In the genomic region with DNA sequence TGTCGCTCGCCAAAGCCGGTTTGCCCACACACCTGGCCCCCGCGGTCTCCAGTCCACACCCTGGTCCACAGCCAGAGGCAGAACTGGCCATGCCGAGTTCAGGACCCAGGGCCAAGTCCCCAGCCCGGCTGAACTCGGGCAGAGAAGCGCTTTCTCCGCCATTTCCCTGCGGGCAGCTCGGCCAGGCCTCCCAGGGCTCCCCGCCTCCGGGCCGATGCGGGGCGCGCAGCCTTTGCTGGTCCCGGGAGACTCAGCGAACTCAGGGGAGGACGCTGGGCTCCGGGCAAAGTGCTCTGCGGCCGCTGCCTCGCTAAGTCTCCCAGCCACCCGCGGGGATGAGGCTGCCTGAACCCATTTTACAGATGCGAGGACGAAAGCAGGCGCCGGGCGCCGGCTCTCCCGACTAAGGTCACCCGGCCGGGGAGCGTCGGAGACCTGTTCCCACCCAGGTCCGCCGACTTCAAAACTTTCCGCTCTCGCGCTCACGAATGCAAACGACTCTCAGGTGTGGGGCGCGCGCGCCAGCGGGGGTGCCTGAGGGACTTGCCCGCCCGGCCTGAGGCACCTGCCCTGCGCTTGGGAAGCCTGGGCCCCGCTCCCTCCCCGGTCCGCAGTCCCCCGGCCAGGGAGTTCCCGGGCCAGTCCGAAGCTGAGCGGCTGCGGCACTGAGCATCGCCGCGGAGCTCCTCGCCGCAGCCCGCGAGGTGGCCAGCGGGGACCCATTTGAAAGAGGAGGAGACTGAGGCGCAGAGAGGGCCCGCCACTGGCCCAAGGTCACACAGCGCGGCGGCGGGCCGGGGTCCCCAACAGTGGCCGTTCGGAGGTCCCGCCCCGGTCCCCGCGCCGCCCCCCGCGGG, we compare ENCODE assay signal across 8 cellular contexts. TPM values are rescaled to one million over a fixed set of nuclear protein-coding genes. Genes with fewer than 3 reads are reported as not detected.
DNase-seq lines count a peak whose midpoint lies in the region; ATAC-seq and TF ChIP-seq lines count a peak whose summit lies in the region.

No MANE protein-coding gene starts in this region.

- H3K27me3 Mint-ChIP-seq in CD8-positive, alpha-beta T cell (ENCODE audit: low read depth): peaks cover 9% of the 10 kb centered on the region

- H3K27me3 ChIP-seq in CD8-positive, alpha-beta T cell (ENCODE audit: insufficient read depth, low read length): peaks cover 3% of the 10 kb centered on the region
- peaks cover 32% of the 10 kb centered on the region for H3K27me3 ChIP-seq in left ventricle myocardium inferior (ENCODE audit: low read depth)
- peaks cover 81% of the 10 kb centered on the region for H3K27me3 ChIP-seq in skeletal muscle satellite cell (ENCODE audit: control insufficient read depth, insufficient read depth, low read length)

- intact Hi-C loops in CD8-positive, alpha-beta T cell (cut with DNase I, micrococcal nuclease): no loop called here
- intact Hi-C loops in left ventricle myocardium inferior (cut with micrococcal nuclease): no loop called here

- TF ChIP-seq CTCF in CD8-positive, alpha-beta T cell (IDR thresholded peaks at IDR 0.05): no peak
- TF ChIP-seq CTCF in GM20000 (IDR thresholded peaks at IDR 0.05; ENCODE audit: extremely low read depth, missing control alignments) (no peak), left ventricle myocardium inferior (IDR thresholded peaks at IDR 0.05; ENCODE audit: borderline replicate concordance) (no peak)

- peak overlapping the region; percentile 80 for H3K4me3 Mint-ChIP-seq in CD8-positive, alpha-beta T cell

- peak in 4 of 7 experiments; percentile 9 to 51 (median 22) for DNase-seq in CD8-positive, alpha-beta T cell
- DNase-seq in GM20000 (ENCODE audit: low spot score) (peak; percentile 69), left ventricle myocardium inferior (no peak), NOMO-1 treated with dmso at 0.1 percent for 144 hours (lab: John Stamatoyannopoulos, UW; ENCODE audit: unreplicated experiment) (no peak), DMS79 treated with DMSO at 0.1 percent for 48 hours (lab: John Stamatoyannopoulos, UW) (no peak)
- peak; percentile 78 for DNase-seq in activated CD8-positive, alpha-beta memory T cell treated with anti-CD3 and anti-CD28 coated beads, Interleukin-2, amount 50 U/mL, for 48 hours

- no peaks in the 10 kb centered on the region for H3K9me3 Mint-ChIP-seq in CD8-positive, alpha-beta T cell

- no peak overlapping the region for H3K27ac Mint-ChIP-seq in CD8-positive, alpha-beta T cell

- no peaks in the 10 kb centered on the region for H3K36me3 Mint-ChIP-seq in CD8-positive, alpha-beta T cell

- H3K4me1 ChIP-seq in CD8-positive, alpha-beta T cell (ENCODE audit: insufficient read depth, low read length): peaks cover 14% of the 10 kb centered on the region
- H3K4me1 ChIP-seq in left ventricle myocardium inferior (peaks cover 70% of the 10 kb centered on the region), skeletal muscle satellite cell (ENCODE audit: control insufficient read depth, insufficient read depth, low read length) (no peaks in the 10 kb centered on the region)

- H3K4me1 Mint-ChIP-seq in CD8-positive, alpha-beta T cell (ENCODE audit: low read depth): peaks cover 14% of the 10 kb centered on the region

- peak; percentile 15 for ATAC-seq in CD8-positive, alpha-beta T cell
- peak; percentile 38 for ATAC-seq in HG03521 (IDR thresholded peaks at IDR 0.05; ENCODE audit: unreplicated experiment)

- no peak overlapping the region for H3K27ac ChIP-seq in CD8-positive, alpha-beta T cell (ENCODE audit: low read depth, low read length)
- peak overlapping the region; percentile 82 for H3K27ac ChIP-seq in left ventricle myocardium inferior (replicated peaks)

- CTCF ChIA-PET in CD8-positive, alpha-beta T cell (lab: Charles Lee): interaction anchor here (1.2 to 1.5 kb wide), 2 partner anchors 20 to 22 kb away, joined by 4 read pairs; no protein-coding TSS in a partner anchor

- H3K4me3 ChIP-seq in CD8-positive, alpha-beta T cell (ENCODE audit: low read depth, low read length): peak overlapping the region; percentile 66
- peak overlapping the region; percentile 91 for H3K4me3 ChIP-seq in left ventricle myocardium inferior
- peak overlapping the region; percentile 63 for H3K4me3 ChIP-seq in skeletal muscle satellite cell (ENCODE audit: low read length)

- POLR2A ChIA-PET in CD8-positive, alpha-beta T cell (lab: Charles Lee): interaction anchor here (1.2 to 1.9 kb wide), 2 partner anchors 9 to 28 kb away, joined by 3 to 6 read pairs; no protein-coding TSS in a partner anchor

- no peaks in the 10 kb centered on the region for H3K36me3 ChIP-seq in CD8-positive, alpha-beta T cell (ENCODE audit: insufficient read depth, low read length)
- H3K36me3 ChIP-seq in left ventricle myocardium inferior: no peaks in the 10 kb centered on the region
- H3K36me3 ChIP-seq in skeletal muscle satellite cell (ENCODE audit: insufficient read depth, low read length): no peaks in the 10 kb centered on the region

- no peak overlapping the region for H3K9ac ChIP-seq in skeletal muscle satellite cell (ENCODE audit: low read depth, low read length)

- peak overlapping the region; percentile 77 for H3K4me2 ChIP-seq in skeletal muscle satellite cell (ENCODE audit: low read length)

- H3K9me3 ChIP-seq in CD8-positive, alpha-beta T cell (ENCODE audit: low read length): no peaks in the 10 kb centered on the region
- H3K9me3 ChIP-seq in left ventricle myocardium inferior (replicated peaks) (no peaks in the 10 kb centered on the region), skeletal muscle satellite cell (replicated peaks; ENCODE audit: low read length) (no peaks in the 10 kb centered on the region)

RNA-seq across cellular contexts. Expression of a gene that starts 0.6 kb away (rescaled TPM):
- 1 to 10 TPM; 4.1 to 6.3 TPM for total RNA-seq in CD8-positive, alpha-beta T cell
- total RNA-seq in left ventricle myocardium inferior: 92.1 TPM
- 0.25 TPM in 1 of 2 replicates, not detected in the other for total RNA-seq in skeletal muscle satellite cell (2012; rRNA removed)

Comparison
In these comparisons a context has a peak if more than half of its experiments do, and no peak if none do; other contexts are left out.
1. DNase-seq: peak in CD8-positive, alpha-beta T cell (4 of 7), GM20000 (single experiment) and activated CD8-positive, alpha-beta memory T cell treated with anti-CD3 and anti-CD28 coated beads, Interleukin-2, amount 50 U/mL, for 48 hours (single experiment); none in left ventricle myocardium inferior (single experiment), NOMO-1 treated with dmso at 0.1 percent for 144 hours (single experiment) and DMS79 treated with DMSO at 0.1 percent for 48 hours (single experiment).
2. RNA of a gene that starts 0.6 kb away (total RNA-seq): 92.1 TPM in left ventricle myocardium inferior (single experiment); 4.1 to 6.3 TPM in CD8-positive, alpha-beta T cell; every median in the first group is over 10 times any median in the second.
3. Peak in every context shown above with its lines, with median percentiles within 50 percentile points of each other: H3K4me3 ChIP-seq.